In the genomic region with DNA sequence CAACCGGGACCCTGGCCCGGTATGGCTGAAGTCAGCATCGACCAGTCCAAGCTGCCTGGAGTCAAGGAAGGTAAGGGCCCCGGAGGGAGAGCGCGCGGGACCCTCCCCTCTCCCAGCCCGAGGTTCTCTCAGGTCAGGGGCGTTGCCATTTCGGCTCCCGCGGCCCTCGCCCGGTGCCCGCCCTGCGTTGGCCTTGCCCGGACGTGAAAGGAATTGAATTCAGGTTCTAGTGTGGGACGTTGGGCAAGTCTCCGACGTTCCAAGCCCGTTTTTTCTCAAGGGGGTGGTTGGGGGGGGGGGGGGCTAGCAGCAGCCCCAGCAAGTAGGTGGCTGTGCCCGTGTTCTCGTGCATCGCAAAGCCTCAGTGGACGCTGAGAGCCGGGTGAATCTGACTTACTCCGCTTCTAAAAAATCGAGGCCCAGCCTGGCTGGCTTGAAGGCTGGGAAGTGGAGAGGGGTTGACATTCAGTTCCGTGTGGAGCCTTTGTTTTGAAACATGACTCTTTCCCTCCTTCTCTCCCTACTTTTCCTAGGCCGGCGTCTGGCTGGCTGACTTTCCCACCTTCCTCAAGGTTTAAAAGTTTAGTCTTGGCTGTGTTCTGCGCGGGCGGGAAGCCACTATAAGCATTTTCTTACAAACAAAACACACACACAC, we compare ENCODE assay signal across 2 cellular contexts.
TF ChIP-seq lines count a peak whose summit lies in the region.

No MANE protein-coding gene starts in this region.

TF ChIP-seq in SK-N-SH treated with all-trans-retinoic acid at 6 μM for 48 hours, 23 proteins besides CTCF, POLR2A, EP300 and RAD21 (continued from another document):
- TF ChIP-seq, protein P1, sequence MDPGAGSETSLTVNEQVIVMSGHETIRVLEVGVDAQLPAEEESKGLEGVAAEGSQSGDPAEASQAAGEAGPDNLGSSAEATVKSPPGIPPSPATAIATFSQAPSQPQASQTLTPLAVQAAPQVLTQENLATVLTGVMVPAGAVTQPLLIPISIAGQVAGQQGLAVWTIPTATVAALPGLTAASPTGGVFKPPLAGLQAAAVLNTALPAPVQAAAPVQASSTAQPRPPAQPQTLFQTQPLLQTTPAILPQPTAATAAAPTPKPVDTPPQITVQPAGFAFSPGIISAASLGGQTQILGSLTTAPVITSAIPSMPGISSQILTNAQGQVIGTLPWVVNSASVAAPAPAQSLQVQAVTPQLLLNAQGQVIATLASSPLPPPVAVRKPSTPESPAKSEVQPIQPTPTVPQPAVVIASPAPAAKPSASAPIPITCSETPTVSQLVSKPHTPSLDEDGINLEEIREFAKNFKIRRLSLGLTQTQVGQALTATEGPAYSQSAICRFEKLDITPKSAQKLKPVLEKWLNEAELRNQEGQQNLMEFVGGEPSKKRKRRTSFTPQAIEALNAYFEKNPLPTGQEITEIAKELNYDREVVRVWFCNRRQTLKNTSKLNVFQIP (CRISPR knock-in tag; IDR thresholded peaks at IDR 0.05; ENCODE audit: borderline replicate concordance, low read depth), result no peak
- TF ChIP-seq ARNTL (CRISPR knock-in tag; IDR thresholded peaks at IDR 0.05; ENCODE audit: borderline replicate concordance, low read depth) (no peak), OSR1 (CRISPR knock-in tag; IDR thresholded peaks at IDR 0.05) (no peak)
- TF ChIP-seq, protein P2, sequence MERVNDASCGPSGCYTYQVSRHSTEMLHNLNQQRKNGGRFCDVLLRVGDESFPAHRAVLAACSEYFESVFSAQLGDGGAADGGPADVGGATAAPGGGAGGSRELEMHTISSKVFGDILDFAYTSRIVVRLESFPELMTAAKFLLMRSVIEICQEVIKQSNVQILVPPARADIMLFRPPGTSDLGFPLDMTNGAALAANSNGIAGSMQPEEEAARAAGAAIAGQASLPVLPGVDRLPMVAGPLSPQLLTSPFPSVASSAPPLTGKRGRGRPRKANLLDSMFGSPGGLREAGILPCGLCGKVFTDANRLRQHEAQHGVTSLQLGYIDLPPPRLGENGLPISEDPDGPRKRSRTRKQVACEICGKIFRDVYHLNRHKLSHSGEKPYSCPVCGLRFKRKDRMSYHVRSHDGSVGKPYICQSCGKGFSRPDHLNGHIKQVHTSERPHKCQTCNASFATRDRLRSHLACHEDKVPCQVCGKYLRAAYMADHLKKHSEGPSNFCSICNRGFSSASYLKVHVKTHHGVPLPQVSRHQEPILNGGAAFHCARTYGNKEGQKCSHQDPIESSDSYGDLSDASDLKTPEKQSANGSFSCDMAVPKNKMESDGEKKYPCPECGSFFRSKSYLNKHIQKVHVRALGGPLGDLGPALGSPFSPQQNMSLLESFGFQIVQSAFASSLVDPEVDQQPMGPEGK (CRISPR knock-in tag; IDR thresholded peaks at IDR 0.05; ENCODE audit: borderline replicate concordance), result no peak
- TF ChIP-seq, protein P3, sequence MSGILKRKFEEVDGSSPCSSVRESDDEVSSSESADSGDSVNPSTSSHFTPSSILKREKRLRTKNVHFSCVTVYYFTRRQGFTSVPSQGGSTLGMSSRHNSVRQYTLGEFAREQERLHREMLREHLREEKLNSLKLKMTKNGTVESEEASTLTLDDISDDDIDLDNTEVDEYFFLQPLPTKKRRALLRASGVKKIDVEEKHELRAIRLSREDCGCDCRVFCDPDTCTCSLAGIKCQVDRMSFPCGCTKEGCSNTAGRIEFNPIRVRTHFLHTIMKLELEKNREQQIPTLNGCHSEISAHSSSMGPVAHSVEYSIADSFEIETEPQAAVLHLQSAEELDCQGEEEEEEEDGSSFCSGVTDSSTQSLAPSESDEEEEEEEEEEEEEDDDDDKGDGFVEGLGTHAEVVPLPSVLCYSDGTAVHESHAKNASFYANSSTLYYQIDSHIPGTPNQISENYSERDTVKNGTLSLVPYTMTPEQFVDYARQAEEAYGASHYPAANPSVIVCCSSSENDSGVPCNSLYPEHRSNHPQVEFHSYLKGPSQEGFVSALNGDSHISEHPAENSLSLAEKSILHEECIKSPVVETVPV (CRISPR knock-in tag; IDR thresholded peaks at IDR 0.05), result no peak
TF ChIP-seq in SK-N-SH treated with all-trans-retinoic acid at 6 μM for 48 hours: peak in this region for 0.

TF ChIP-seq in HepG2, 621 proteins besides CTCF, POLR2A, EP300 and RAD21 (continued from another document and continues in another):
- TF ChIP-seq FOXP1 (IDR thresholded peaks at IDR 0.05) (no peak), FOXP1 (CRISPR knock-in tag; IDR thresholded peaks at IDR 0.05) (no peak), HNRNPL (IDR thresholded peaks at IDR 0.05; ENCODE audit: low read depth, low read length) (peak; percentile 36; the same call in 1 of the 2 replicates), ZNF230 (CRISPR knock-in tag; IDR thresholded peaks at IDR 0.05) (no peak), ZNF296 (CRISPR knock-in tag; conservative IDR thresholded peaks at IDR 0.05) (no peak), DMAP1 (CRISPR knock-in tag; IDR thresholded peaks at IDR 0.05) (no peak; the same call in 1 of the 2 replicates), EED (CRISPR knock-in tag; IDR thresholded peaks at IDR 0.05) (0 out of 2 replicates have a peak, but pooled peaks have one; percentile 2), SOX6 (IDR thresholded peaks at IDR 0.05) (no peak), SOX6 (CRISPR knock-in tag; IDR thresholded peaks at IDR 0.05) (0 out of 2 replicates have a peak, but pooled peaks have one; percentile 4), GPN1 (CRISPR knock-in tag; IDR thresholded peaks at IDR 0.05; ENCODE audit: borderline replicate concordance) (no peak), PHF8 (CRISPR knock-in tag; IDR thresholded peaks at IDR 0.05) (peak; percentile 72), ZNF761 (CRISPR knock-in tag; conservative IDR thresholded peaks at IDR 0.05) (no peak), HDAC1 (CRISPR knock-in tag; IDR thresholded peaks at IDR 0.05) (no peak), KDM2A (CRISPR knock-in tag; IDR thresholded peaks at IDR 0.05; ENCODE audit: borderline replicate concordance, low read depth) (no peak), SMC3 (IDR thresholded peaks at IDR 0.05; ENCODE audit: low read length) (no peak), KDM5B (CRISPR knock-in tag; IDR thresholded peaks at IDR 0.05; ENCODE audit: borderline replicate concordance) (no peak; the same call in none of the 2 replicates), MYNN (CRISPR knock-in tag; IDR thresholded peaks at IDR 0.05; ENCODE audit: low read depth) (no peak), HMGA1 (CRISPR knock-in tag; conservative IDR thresholded peaks at IDR 0.05) (no peak), HNRNPLL (IDR thresholded peaks at IDR 0.05; ENCODE audit: low read depth, low read length, poor library complexity, severe bottlenecking) (peak; percentile 73), ZNF20 (CRISPR knock-in tag; IDR thresholded peaks at IDR 0.05) (no peak), ZNF331 (CRISPR knock-in tag; IDR thresholded peaks at IDR 0.05) (no peak), SPEN (CRISPR knock-in tag; IDR thresholded peaks at IDR 0.05; ENCODE audit: low read depth) (no peak), GATA4 (IDR thresholded peaks at IDR 0.05; ENCODE audit: borderline replicate concordance, low read depth) (no peak), NFIC (IDR thresholded peaks at IDR 0.05; ENCODE audit: low read length) (no peak), PHF5A (CRISPR knock-in tag; IDR thresholded peaks at IDR 0.05; ENCODE audit: low read depth, unreplicated experiment) (no peak), MED1 (CRISPR knock-in tag; IDR thresholded peaks at IDR 0.05) (no peak), HOXA5 (CRISPR knock-in tag; IDR thresholded peaks at IDR 0.05) (no peak), SMAD3 (CRISPR knock-in tag; IDR thresholded peaks at IDR 0.05) (no peak), ZNF563 (CRISPR knock-in tag; IDR thresholded peaks at IDR 0.05) (no peak)
- TF ChIP-seq, protein P4, sequence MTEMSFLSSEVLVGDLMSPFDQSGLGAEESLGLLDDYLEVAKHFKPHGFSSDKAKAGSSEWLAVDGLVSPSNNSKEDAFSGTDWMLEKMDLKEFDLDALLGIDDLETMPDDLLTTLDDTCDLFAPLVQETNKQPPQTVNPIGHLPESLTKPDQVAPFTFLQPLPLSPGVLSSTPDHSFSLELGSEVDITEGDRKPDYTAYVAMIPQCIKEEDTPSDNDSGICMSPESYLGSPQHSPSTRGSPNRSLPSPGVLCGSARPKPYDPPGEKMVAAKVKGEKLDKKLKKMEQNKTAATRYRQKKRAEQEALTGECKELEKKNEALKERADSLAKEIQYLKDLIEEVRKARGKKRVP (CRISPR knock-in tag; IDR thresholded peaks at IDR 0.05), result no peak
- TF ChIP-seq, protein P5, sequence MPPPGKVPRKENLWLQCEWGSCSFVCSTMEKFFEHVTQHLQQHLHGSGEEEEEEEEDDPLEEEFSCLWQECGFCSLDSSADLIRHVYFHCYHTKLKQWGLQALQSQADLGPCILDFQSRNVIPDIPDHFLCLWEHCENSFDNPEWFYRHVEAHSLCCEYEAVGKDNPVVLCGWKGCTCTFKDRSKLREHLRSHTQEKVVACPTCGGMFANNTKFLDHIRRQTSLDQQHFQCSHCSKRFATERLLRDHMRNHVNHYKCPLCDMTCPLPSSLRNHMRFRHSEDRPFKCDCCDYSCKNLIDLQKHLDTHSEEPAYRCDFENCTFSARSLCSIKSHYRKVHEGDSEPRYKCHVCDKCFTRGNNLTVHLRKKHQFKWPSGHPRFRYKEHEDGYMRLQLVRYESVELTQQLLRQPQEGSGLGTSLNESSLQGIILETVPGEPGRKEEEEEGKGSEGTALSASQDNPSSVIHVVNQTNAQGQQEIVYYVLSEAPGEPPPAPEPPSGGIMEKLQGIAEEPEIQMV (CRISPR knock-in tag; IDR thresholded peaks at IDR 0.05; ENCODE audit: low read depth), result no peak
- TF ChIP-seq, protein P6, sequence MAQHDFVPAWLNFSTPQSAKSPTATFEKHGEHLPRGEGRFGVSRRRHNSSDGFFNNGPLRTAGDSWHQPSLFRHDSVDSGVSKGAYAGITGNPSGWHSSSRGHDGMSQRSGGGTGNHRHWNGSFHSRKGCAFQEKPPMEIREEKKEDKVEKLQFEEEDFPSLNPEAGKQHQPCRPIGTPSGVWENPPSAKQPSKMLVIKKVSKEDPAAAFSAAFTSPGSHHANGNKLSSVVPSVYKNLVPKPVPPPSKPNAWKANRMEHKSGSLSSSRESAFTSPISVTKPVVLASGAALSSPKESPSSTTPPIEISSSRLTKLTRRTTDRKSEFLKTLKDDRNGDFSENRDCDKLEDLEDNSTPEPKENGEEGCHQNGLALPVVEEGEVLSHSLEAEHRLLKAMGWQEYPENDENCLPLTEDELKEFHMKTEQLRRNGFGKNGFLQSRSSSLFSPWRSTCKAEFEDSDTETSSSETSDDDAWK (CRISPR knock-in tag; IDR thresholded peaks at IDR 0.05), result no peak
- TF ChIP-seq, protein P7, sequence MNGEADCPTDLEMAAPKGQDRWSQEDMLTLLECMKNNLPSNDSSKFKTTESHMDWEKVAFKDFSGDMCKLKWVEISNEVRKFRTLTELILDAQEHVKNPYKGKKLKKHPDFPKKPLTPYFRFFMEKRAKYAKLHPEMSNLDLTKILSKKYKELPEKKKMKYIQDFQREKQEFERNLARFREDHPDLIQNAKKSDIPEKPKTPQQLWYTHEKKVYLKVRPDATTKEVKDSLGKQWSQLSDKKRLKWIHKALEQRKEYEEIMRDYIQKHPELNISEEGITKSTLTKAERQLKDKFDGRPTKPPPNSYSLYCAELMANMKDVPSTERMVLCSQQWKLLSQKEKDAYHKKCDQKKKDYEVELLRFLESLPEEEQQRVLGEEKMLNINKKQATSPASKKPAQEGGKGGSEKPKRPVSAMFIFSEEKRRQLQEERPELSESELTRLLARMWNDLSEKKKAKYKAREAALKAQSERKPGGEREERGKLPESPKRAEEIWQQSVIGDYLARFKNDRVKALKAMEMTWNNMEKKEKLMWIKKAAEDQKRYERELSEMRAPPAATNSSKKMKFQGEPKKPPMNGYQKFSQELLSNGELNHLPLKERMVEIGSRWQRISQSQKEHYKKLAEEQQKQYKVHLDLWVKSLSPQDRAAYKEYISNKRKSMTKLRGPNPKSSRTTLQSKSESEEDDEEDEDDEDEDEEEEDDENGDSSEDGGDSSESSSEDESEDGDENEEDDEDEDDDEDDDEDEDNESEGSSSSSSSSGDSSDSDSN (CRISPR knock-in tag; IDR thresholded peaks at IDR 0.05), result peak; percentile 59; the same call in 1 of the 2 replicates
- TF ChIP-seq, protein P8, sequence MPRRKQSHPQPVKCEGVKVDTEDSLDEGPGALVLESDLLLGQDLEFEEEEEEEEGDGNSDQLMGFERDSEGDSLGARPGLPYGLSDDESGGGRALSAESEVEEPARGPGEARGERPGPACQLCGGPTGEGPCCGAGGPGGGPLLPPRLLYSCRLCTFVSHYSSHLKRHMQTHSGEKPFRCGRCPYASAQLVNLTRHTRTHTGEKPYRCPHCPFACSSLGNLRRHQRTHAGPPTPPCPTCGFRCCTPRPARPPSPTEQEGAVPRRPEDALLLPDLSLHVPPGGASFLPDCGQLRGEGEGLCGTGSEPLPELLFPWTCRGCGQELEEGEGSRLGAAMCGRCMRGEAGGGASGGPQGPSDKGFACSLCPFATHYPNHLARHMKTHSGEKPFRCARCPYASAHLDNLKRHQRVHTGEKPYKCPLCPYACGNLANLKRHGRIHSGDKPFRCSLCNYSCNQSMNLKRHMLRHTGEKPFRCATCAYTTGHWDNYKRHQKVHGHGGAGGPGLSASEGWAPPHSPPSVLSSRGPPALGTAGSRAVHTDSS (CRISPR knock-in tag; conservative IDR thresholded peaks at IDR 0.05), result no peak
- TF ChIP-seq, protein P9, sequence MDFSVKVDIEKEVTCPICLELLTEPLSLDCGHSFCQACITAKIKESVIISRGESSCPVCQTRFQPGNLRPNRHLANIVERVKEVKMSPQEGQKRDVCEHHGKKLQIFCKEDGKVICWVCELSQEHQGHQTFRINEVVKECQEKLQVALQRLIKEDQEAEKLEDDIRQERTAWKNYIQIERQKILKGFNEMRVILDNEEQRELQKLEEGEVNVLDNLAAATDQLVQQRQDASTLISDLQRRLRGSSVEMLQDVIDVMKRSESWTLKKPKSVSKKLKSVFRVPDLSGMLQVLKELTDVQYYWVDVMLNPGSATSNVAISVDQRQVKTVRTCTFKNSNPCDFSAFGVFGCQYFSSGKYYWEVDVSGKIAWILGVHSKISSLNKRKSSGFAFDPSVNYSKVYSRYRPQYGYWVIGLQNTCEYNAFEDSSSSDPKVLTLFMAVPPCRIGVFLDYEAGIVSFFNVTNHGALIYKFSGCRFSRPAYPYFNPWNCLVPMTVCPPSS (IDR thresholded peaks at IDR 0.05), result no peak
